18 cellular contexts compared by ENCODE assay signal in the genomic region with DNA sequence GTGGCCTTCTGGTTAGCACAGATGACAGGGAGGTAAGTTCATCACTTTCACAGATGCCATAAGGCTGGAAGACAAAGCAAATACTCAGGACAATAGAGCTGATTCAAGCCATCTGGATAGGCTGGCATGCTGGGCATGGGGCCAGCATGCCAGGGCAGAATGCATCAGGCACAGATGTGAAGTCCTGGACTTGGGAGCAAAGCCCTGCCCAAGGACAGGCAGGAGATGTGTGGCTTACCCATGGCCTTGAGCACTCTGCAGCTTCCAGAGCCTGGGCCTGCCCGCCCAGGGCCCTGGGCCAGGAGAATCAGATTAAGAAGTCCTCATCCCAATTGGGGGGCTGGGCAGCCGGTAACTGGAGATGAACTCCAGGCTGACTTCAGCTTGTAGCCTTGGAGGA.
DNase-seq lines count a peak whose midpoint lies in the region; TF ChIP-seq lines count a peak whose summit lies in the region.
"Had no signal": no experiment of that assay in that cellular context is flagged by ENCODE, and none has a peak within 500 bp of the region (broad histone marks: within the 10 kb centered on the region; RNA-seq: fewer than 3 reads in every experiment).

No MANE protein-coding gene starts in this region.

- peaks cover 7% of the 10 kb centered on the region for H3K27me3 ChIP-seq in smooth muscle cell (ENCODE audit: low read depth)
- H3K27me3 ChIP-seq: tibial nerve had no signal

- CTCF ChIA-PET in Calu3 (lab: Charles Lee), result no interaction called here

- no peaks in the 10 kb centered on the region for H3K4me1 Mint-ChIP-seq in Calu3 (ENCODE audit: low read depth, unreplicated experiment)
- H3K4me1 Mint-ChIP-seq: activated naive CD8-positive, alpha-beta T cell treated with anti-CD3 and anti-CD28 coated beads for 36 hours; natural killer cell; stimulated activated effector memory CD8-positive, alpha-beta T cell treated with anti-CD3 and anti-CD28 coated beads, Interleukin-12 subunit alpha, Interleukin-12 subunit beta, amount 100 ng/mL, for 72 hours; T-cell had no signal

- no TSS peak for BruUV-seq in Calu3 (replicated peaks; lab: Mats Ljungman, UMichigan)

- H3K4me1 ChIP-seq in smooth muscle cell (ENCODE audit: low read depth), result no peaks in the 10 kb centered on the region
- H3K4me1 ChIP-seq: prostate gland, tibial nerve had no signal

- no peaks in the 10 kb centered on the region for H3K9me3 Mint-ChIP-seq in Calu3 (ENCODE audit: low read depth, unreplicated experiment)
- H3K9me3 Mint-ChIP-seq: activated naive CD8-positive, alpha-beta T cell treated with anti-CD3 and anti-CD28 coated beads for 36 hours; natural killer cell; stimulated activated effector memory CD8-positive, alpha-beta T cell treated with anti-CD3 and anti-CD28 coated beads, Interleukin-12 subunit alpha, Interleukin-12 subunit beta, amount 100 ng/mL, for 72 hours had no signal

- no peaks in the 10 kb centered on the region for H3K36me3 ChIP-seq in smooth muscle cell (ENCODE audit: low read depth)
- H3K36me3 ChIP-seq: prostate gland, tibial nerve had no signal

- no peak overlapping the region for H3K4me3 ChIP-seq in smooth muscle cell
- H3K4me3 ChIP-seq: prostate gland, tibial nerve had no signal

- H3K27me3 Mint-ChIP-seq in Calu3 (ENCODE audit: unreplicated experiment), result peaks cover 69% of the 10 kb centered on the region

- no peak overlapping the region for H3K27ac ChIP-seq in smooth muscle cell (ENCODE audit: low read depth)
- H3K27ac ChIP-seq: prostate gland, tibial nerve had no signal

- intact Hi-C loops in posterior cingulate gyrus (cut with DNase I) (loop anchor here (2.0 kb wide), 1 partner anchor 14 kb away; no protein-coding TSS in a partner anchor), Calu3 (cut with micrococcal nuclease; ENCODE audit: unreplicated experiment) (no loop called here)

- TF ChIP-seq CTCF in Calu3 (IDR thresholded peaks at IDR 0.05; ENCODE audit: unreplicated experiment), result no peak
- no peak for TF ChIP-seq CTCF in smooth muscle cell (IDR thresholded peaks at IDR 0.05; ENCODE audit: borderline replicate concordance, insufficient read depth, poor library complexity, severe bottlenecking)

- no peak overlapping the region for H3K4me3 Mint-ChIP-seq in Calu3 (ENCODE audit: low read depth, unreplicated experiment)
- H3K4me3 Mint-ChIP-seq: activated naive CD8-positive, alpha-beta T cell treated with anti-CD3 and anti-CD28 coated beads for 36 hours; natural killer cell; stimulated activated effector memory CD8-positive, alpha-beta T cell treated with anti-CD3 and anti-CD28 coated beads, Interleukin-12 subunit alpha, Interleukin-12 subunit beta, amount 100 ng/mL, for 72 hours; T-cell had no signal

- peaks cover 4% of the 10 kb centered on the region for H3K36me3 Mint-ChIP-seq in Calu3 (ENCODE audit: insufficient read depth, unreplicated experiment)
- H3K36me3 Mint-ChIP-seq: activated naive CD8-positive, alpha-beta T cell treated with anti-CD3 and anti-CD28 coated beads for 36 hours; natural killer cell; stimulated activated effector memory CD8-positive, alpha-beta T cell treated with anti-CD3 and anti-CD28 coated beads, Interleukin-12 subunit alpha, Interleukin-12 subunit beta, amount 100 ng/mL, for 72 hours; T-cell had no signal

- H3K79me2 ChIP-seq in smooth muscle cell (ENCODE audit: low read depth), result no peaks in the 10 kb centered on the region

- WGBS in smooth muscle cell (ENCODE audit: low lambda C conversion rate), result 89% methylated on average over 2 of the region's 2 CpGs

- peak; percentile 61 for DNase-seq in NCI-H1092 treated with DMSO at 0.1 percent for 48 hours (lab: John Stamatoyannopoulos, UW)
- DNase-seq in NCI-H345 (lab: John Stamatoyannopoulos, UW), result peak; percentile 85
- peak in 38 of 58 donors; percentile 5 to 87 (median 48) for DNase-seq in anterior cingulate cortex (lab: John Stamatoyannopoulos, UW)
- peak in 8 of 10 donors; percentile 17 to 94 (median 54) for DNase-seq in posterior cingulate gyrus
- DNase-seq in cerebellar cortex (ENCODE audit: low spot score), result no peak
- DNase-seq in Calu3, result no peak
- DNase-seq in smooth muscle cell (lab: John Stamatoyannopoulos, UW; ENCODE audit: unreplicated experiment), result no peak
- DNase-seq: activated CD4-positive, alpha-beta T cell treated with anti-CD3 and anti-CD28 coated beads, Interleukin-2, amount 50 U/mL, for 4 hours; activated naive CD8-positive, alpha-beta T cell treated with anti-CD3 and anti-CD28 coated beads for 36 hours; activated T-cell treated with anti-CD3 and anti-CD28 coated beads, Interleukin-2, amount 50 U/mL, for 48 hours; AML-193; Kasumi-1; natural killer cell; NCI-H146; T-cell had no signal

- H3K4me2 ChIP-seq in smooth muscle cell, result no peak overlapping the region

- no peaks in the 10 kb centered on the region for H3K9me3 ChIP-seq in smooth muscle cell (replicated peaks; ENCODE audit: low read depth)
- H3K9me3 ChIP-seq: prostate gland had no signal

- no peaks in the 10 kb centered on the region for H3F3A ChIP-seq in smooth muscle cell (ENCODE audit: low read depth)

- H3K9ac ChIP-seq in smooth muscle cell (ENCODE audit: low read depth), result no peak overlapping the region

- no peak overlapping the region for H3K27ac Mint-ChIP-seq in Calu3 (ENCODE audit: unreplicated experiment)
- H3K27ac Mint-ChIP-seq: activated naive CD8-positive, alpha-beta T cell treated with anti-CD3 and anti-CD28 coated beads for 36 hours; natural killer cell; stimulated activated effector memory CD8-positive, alpha-beta T cell treated with anti-CD3 and anti-CD28 coated beads, Interleukin-12 subunit alpha, Interleukin-12 subunit beta, amount 100 ng/mL, for 72 hours; T-cell had no signal

- H2AFZ ChIP-seq in smooth muscle cell (ENCODE audit: low read depth), result no peak overlapping the region

- no peaks in the 10 kb centered on the region for H4K20me1 ChIP-seq in smooth muscle cell (ENCODE audit: low read depth)

Comparison
In these comparisons a context has a peak if more than half of its experiments do, and no peak if none do; other contexts are left out.
1. DNase-seq: peak in NCI-H1092 treated with DMSO at 0.1 percent for 48 hours (single experiment), NCI-H345 (single experiment), anterior cingulate cortex (38 of 58) and posterior cingulate gyrus (8 of 10); none in cerebellar cortex (single experiment), Calu3 (single experiment) and smooth muscle cell (single experiment).